Comparison of ENCODE assay signal across 16 cellular contexts in genomic region chr2:196123679-196124373, GRCh38. TPM values are rescaled to one million over a fixed set of nuclear protein-coding genes. Genes with fewer than 3 reads are reported as not detected.
A peak's percentile ranks its signal among the peaks of the same experiment; 100 is the strongest.
DNase-seq lines count a peak whose midpoint lies in the region; ATAC-seq and TF ChIP-seq lines count a peak whose summit lies in the region.
"Had no signal": no experiment of that assay in that cellular context is flagged by ENCODE, and none has a peak within 500 bp of the region (broad histone marks: within the 10 kb centered on the region; RNA-seq: fewer than 3 reads in every experiment).

No MANE protein-coding gene starts in this region.

- H3K4me3 Mint-ChIP-seq in WTC11 = no peak overlapping the region
- H3K4me3 Mint-ChIP-seq: activated CD4-positive, alpha-beta memory T cell treated with anti-CD3 and anti-CD28 coated beads, Interleukin-2, amount 10 ng/mL, durations not matched to agents 7 days and 5 days; T-helper 2 cell treated with Interferon-gamma antibody and Interleukin-4, amounts not matched to agents 5 μg/mL and 100 μg/mL, for 36 hours had no signal

- H3K36me3 Mint-ChIP-seq in WTC11 = peaks cover 22% of the 10 kb centered on the region

- TF ChIP-seq CTCF in WTC11 (IDR thresholded peaks at IDR 0.05) (no peak), fibroblast of pulmonary artery (IDR thresholded peaks at IDR 0.05; ENCODE audit: low read length, missing control alignments) (no peak), osteoblast (IDR thresholded peaks at IDR 0.05; ENCODE audit: extremely low read depth, low read depth, low read length) (no peak)

- H4K20me1 ChIP-seq in osteoblast (ENCODE audit: insufficient read depth, low read length) = no peaks in the 10 kb centered on the region

- peak overlapping the region; percentile 69 for H3K27ac Mint-ChIP-seq in WTC11
- H3K27ac Mint-ChIP-seq: activated CD4-positive, alpha-beta memory T cell treated with anti-CD3 and anti-CD28 coated beads, Interleukin-2, amount 10 ng/mL, durations not matched to agents 7 days and 5 days; T-helper 2 cell treated with Interferon-gamma antibody and Interleukin-4, amounts not matched to agents 5 μg/mL and 100 μg/mL, for 36 hours had no signal

- no peaks in the 10 kb centered on the region for H3K79me2 ChIP-seq in osteoblast (ENCODE audit: insufficient read depth, low read length)

- DNase-seq in ELR (ENCODE audit: low read depth) (peak; percentile 69), WTC11 (ENCODE audit: low spot score) (no peak), fibroblast of pulmonary artery (ENCODE audit: low read depth) (peak; percentile 65), osteoblast (ENCODE audit: insufficient read length, low spot score, missing footprints) (peak; percentile 76), NOMO-1 treated with DMSO at 0.1 percent for 48 hours (lab: John Stamatoyannopoulos, UW; ENCODE audit: unreplicated experiment) (no peak), iPS-NIHi11 (ENCODE audit: low spot score) (no peak), SKM-1 treated with dmso at 0.1 percent for 144 hours (lab: John Stamatoyannopoulos, UW; ENCODE audit: unreplicated experiment) (no peak)
- no peak for DNase-seq in activated CD8-positive, alpha-beta memory T cell treated with anti-CD3 and anti-CD28 coated beads for 24 hours
- DNase-seq: activated CD4-positive, alpha-beta memory T cell treated with anti-CD3 and anti-CD28 coated beads, Interleukin-2, amount 10 ng/mL, durations not matched to agents 7 days and 5 days; activated effector memory CD4-positive, alpha-beta T cell treated with Interleukin-2 at 50 U/mL for 16 hours; midbrain; NCI-H1436 treated with DMSO at 0.1 percent for 48 hours; NCI-H526; RPMI8226; stimulated activated CD4-positive, alpha-beta T cell treated with anti-CD3 and anti-CD28 coated beads, Interleukin-2, amount 100 ng/mL, for 24 hours had no signal

- peaks cover 12% of the 10 kb centered on the region for H3K4me1 Mint-ChIP-seq in WTC11
- H3K4me1 Mint-ChIP-seq: activated CD4-positive, alpha-beta memory T cell treated with anti-CD3 and anti-CD28 coated beads, Interleukin-2, amount 10 ng/mL, durations not matched to agents 7 days and 5 days had no signal

- H3K4me3 ChIP-seq in fibroblast of pulmonary artery (replicated peaks; ENCODE audit: low read depth, low read length) (no peak overlapping the region), osteoblast (ENCODE audit: insufficient read depth, low read length) (no peak overlapping the region)

- peak overlapping the region; percentile 50 for H3K4me2 ChIP-seq in osteoblast (ENCODE audit: insufficient read depth, low read length)

- no peaks in the 10 kb centered on the region for H3K36me3 ChIP-seq in osteoblast (ENCODE audit: insufficient read depth, low read length)

- POLR2A ChIA-PET in WTC11 (lab: Charles Lee) = interaction anchor here (0.6 kb wide), 1 partner anchor 544 kb away, joined by 6 read pairs; no protein-coding TSS in a partner anchor

- peak overlapping the region; percentile 11 for H2AFZ ChIP-seq in osteoblast (ENCODE audit: low read length)

- no peaks in the 10 kb centered on the region for H3K27me3 Mint-ChIP-seq in WTC11 (ENCODE audit: low read depth)

- H3K27ac ChIP-seq in osteoblast (ENCODE audit: low read depth, low read length) = peak overlapping the region; percentile 70

- peak; percentile 46 for ATAC-seq in WTC11

- H3K9me3 Mint-ChIP-seq in WTC11 = peaks cover 33% of the 10 kb centered on the region

- CTCF ChIA-PET in WTC11 (lab: Charles Lee) = no interaction called here

- peaks cover 19% of the 10 kb centered on the region for H3K4me1 ChIP-seq in osteoblast (ENCODE audit: insufficient read depth, low read length)

- H3K27me3 ChIP-seq in osteoblast (ENCODE audit: insufficient read depth, low read length) = no peaks in the 10 kb centered on the region

- H3K9me3 ChIP-seq in osteoblast (ENCODE audit: low read depth, low read length) = no peaks in the 10 kb centered on the region

TF ChIP-seq in WTC11, 78 proteins besides CTCF, POLR2A, EP300 and RAD21:
- TF ChIP-seq AR (CRISPR knock-in tag; IDR thresholded peaks at IDR 0.05) = no peak
- TF ChIP-seq CDX4 (CRISPR knock-in tag; IDR thresholded peaks at IDR 0.05; ENCODE audit: borderline replicate concordance) = no peak
- no peak for TF ChIP-seq ZSCAN18 (CRISPR knock-in tag; IDR thresholded peaks at IDR 0.05)
- TF ChIP-seq E2F4 (CRISPR knock-in tag; IDR thresholded peaks at IDR 0.05; ENCODE audit: borderline replicate concordance, low read depth) = no peak
- TF ChIP-seq NFE2L1 (CRISPR knock-in tag; IDR thresholded peaks at IDR 0.05) = no peak

RNA-seq across cellular contexts. Expression of gene STK17B, which starts 47.6 kb away (rescaled TPM):
- total RNA-seq in WTC11 (2021) (11.2 to 11.8 TPM (median 11.7 TPM) in 3 replicates), osteoblast (139 and 140 TPM in 2 replicates)

RNA-seq across cellular contexts. Expression of gene DNAH7, which starts 55.2 kb away (rescaled TPM):
- total RNA-seq in WTC11 (2021) (0.04 to 0.23 TPM (median 0.14 TPM) in 3 replicates), osteoblast (2.5 and 2.9 TPM in 2 replicates)
- total RNA-seq: activated CD4-positive, alpha-beta memory T cell treated with anti-CD3 and anti-CD28 coated beads, Interleukin-2, amount 10 ng/mL, durations not matched to agents 7 days and 5 days had no signal

Comparison
In these comparisons a context has a peak if more than half of its experiments do, and no peak if none do; other contexts are left out.
1. DNase-seq: peak in ELR (single experiment), fibroblast of pulmonary artery (single experiment) and osteoblast (single experiment); none in WTC11 (single experiment), NOMO-1 treated with DMSO at 0.1 percent for 48 hours (single experiment), activated CD8-positive, alpha-beta memory T cell treated with anti-CD3 and anti-CD28 coated beads for 24 hours (single experiment), iPS-NIHi11 (single experiment) and SKM-1 treated with dmso at 0.1 percent for 144 hours (single experiment).
2. RNA of gene STK17B, which starts 47.6 kb away (total RNA-seq): 139 to 140 TPM in osteoblast; 11.2 to 11.8 TPM in WTC11; every median in the first group is over 10 times any median in the second.